ENCODE assay signal across 1 cellular context in genomic region chr10:123551259-123551658, GRCh38.
TF ChIP-seq lines count a peak whose summit lies in the region.

No MANE protein-coding gene starts in this region.

TF ChIP-seq in H1, 55 proteins besides CTCF, POLR2A, EP300 and RAD21 (continued from another document):
- no peak for TF ChIP-seq TBP (IDR thresholded peaks at IDR 0.05; ENCODE audit: low read depth, low read length)
